Comparison of ENCODE assay signal across 28 cellular contexts in the genomic region with DNA sequence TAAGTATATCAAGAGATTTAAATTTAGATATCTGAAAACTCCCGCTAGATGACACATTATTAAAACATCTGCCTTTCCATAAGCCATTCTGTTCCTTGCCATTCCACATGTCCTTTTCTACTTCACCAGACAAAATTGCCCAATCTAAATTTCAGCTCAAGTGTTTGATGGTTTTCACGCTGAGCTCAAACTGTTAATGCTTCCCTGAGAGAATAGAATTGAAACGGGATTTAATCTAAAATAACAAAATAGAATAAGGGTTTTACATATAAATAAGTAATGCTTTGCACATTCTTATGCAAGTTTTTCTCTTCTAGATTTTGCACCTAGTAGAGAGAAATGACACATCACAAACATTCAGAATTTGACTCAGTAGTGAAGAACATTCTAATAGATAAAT.
"Had no signal": no experiment of that assay in that cellular context is flagged by ENCODE, and none has a peak within 500 bp of the region (broad histone marks: within the 10 kb centered on the region; RNA-seq: fewer than 3 reads in every experiment).

No MANE protein-coding gene starts in this region.

- H3K9ac ChIP-seq: SK-N-SH had no signal

- DNase-seq: activated CD4-positive, alpha-beta memory T cell treated with anti-CD3 and anti-CD28 coated beads for 36 hours; activated CD4-positive, alpha-beta T cell treated with anti-CD3 and anti-CD28 coated beads for 4 hours; activated CD4-positive, alpha-beta T cell treated with anti-CD3 and anti-CD28 coated beads, Interleukin-2, amount 50 U/mL, for 1 hour; activated CD8-positive, alpha-beta memory T cell treated with anti-CD3 and anti-CD28 coated beads, Interleukin-2, amount 50 U/mL, for 4 hours; activated effector memory CD4-positive, alpha-beta T cell treated with Interleukin-2 at 50 U/mL for 16 hours; activated naive CD4-positive, alpha-beta T cell treated with anti-CD3 and anti-CD28 coated beads, Interleukin-2, amount 10 ng/mL, durations not matched to agents 7 days and 5 days; activated naive CD8-positive, alpha-beta T cell treated with anti-CD3 and anti-CD28 coated beads, Interleukin-2, amount 50 U/mL, for 24 hours; activated T-cell treated with anti-CD3 and anti-CD28 coated beads for 4 hours; activated T-cell treated with anti-CD3 and anti-CD28 coated beads, Interleukin-2, amount 50 U/mL, for 4 hours; anterior cingulate cortex; caudate nucleus; cerebellar nuclear complex; MG63; NCI-H1048; NCI-H187; NCI-H2029 treated with DMSO at 0.1 percent for 48 hours; NCI-H2107; NCI-H2171; NCI-H510A; NCI-H526; NK-92 treated with Interleukin-12 subunit alpha and Interleukin-12 subunit beta, amount 100 ng/mL, for 24 hours; PC-3; Peyer's patch; RPMI8226; SHP77 treated with DMSO at 0.1 percent for 48 hours; SK-N-SH had no signal

- H3K4me3 ChIP-seq: MG63, Peyer's patch, SJSA1 had no signal

- H3K27me3 ChIP-seq: MG63, Peyer's patch had no signal

- H3K9me3 ChIP-seq: MG63, Peyer's patch, SJSA1, SK-N-SH had no signal

- H3K27ac ChIP-seq: Peyer's patch, SJSA1 had no signal

- H3K36me3 ChIP-seq: MG63, Peyer's patch, SJSA1 had no signal

- H3K4me1 ChIP-seq: Peyer's patch, SJSA1 had no signal

- ATAC-seq: activated CD4-positive, CD25-positive, alpha-beta regulatory T cell treated with anti-CD3 and anti-CD28 coated beads, Interleukin-2, amount 50 U/mL, for 24 hours; activated naive CD8-positive, alpha-beta T cell treated with anti-CD3 and anti-CD28 coated beads, Interleukin-2, amount 50 U/mL, for 24 hours; activated T-cell treated with anti-CD3 and anti-CD28 coated beads, Interleukin-2, amount 50 U/mL, for 4 hours; PC-3 had no signal
